In the genomic region with DNA sequence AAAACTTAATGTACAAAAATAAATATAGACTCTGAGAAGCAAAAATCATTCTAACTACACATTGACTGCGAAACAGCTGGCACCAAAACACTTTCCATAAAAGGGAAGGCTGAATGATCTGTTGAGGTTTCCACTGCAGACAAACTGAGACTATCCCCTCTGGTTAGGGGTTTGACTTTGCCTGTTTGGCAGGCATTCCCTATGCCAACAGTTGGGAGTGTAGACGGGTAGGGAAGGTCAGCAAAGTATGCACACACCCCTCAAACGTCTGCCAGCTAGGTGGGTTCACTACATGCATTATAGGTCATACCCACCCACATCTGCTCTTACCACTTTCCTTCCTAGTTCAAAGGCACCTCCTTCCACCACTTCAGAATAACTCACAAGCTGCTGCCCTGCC, we compare ENCODE assay signal across 23 cellular contexts. TPM values are rescaled to one million over a fixed set of nuclear protein-coding genes. Genes with fewer than 3 reads are reported as not detected.
"Had no signal": no experiment of that assay in that cellular context is flagged by ENCODE, and none has a peak within 500 bp of the region (broad histone marks: within the 10 kb centered on the region; RNA-seq: fewer than 3 reads in every experiment).

No MANE protein-coding gene starts in this region.

- H3K4me1 Mint-ChIP-seq: natural killer cell; neural progenitor cell; stimulated activated effector memory CD8-positive, alpha-beta T cell treated with anti-CD3 and anti-CD28 coated beads, Interleukin-12 subunit alpha, Interleukin-12 subunit beta, amount 100 ng/mL, for 72 hours had no signal

- H3K27ac Mint-ChIP-seq: natural killer cell; neural progenitor cell; stimulated activated effector memory CD8-positive, alpha-beta T cell treated with anti-CD3 and anti-CD28 coated beads, Interleukin-12 subunit alpha, Interleukin-12 subunit beta, amount 100 ng/mL, for 72 hours; type B pancreatic cell had no signal

- DNase-seq: cortex of kidney; dorsolateral prefrontal cortex; effector CD8-positive, alpha-beta T cell; heart right ventricle; hypothalamus; kidney glomerular epithelial cell; left ventricle myocardium inferior; natural killer cell; nucleus accumbens; ovary; stimulated activated CD4-positive, alpha-beta T cell treated with anti-CD3 and anti-CD28 coated beads, Interleukin-4, amount 100 ng/mL, for 1 hour; stimulated activated CD8-positive, alpha-beta memory T cell treated with anti-CD3 and anti-CD28 coated beads, Interleukin-4, amount 100 ng/mL, for 48 hours; stimulated activated naive CD8-positive, alpha-beta T cell treated with anti-CD3 and anti-CD28 coated beads, Interleukin-15, Interleukin-2, amounts not matched to agents 100 U/mL and 50 U/mL, for 24 hours; thyroid gland had no signal

- H3K9me3 Mint-ChIP-seq: natural killer cell; neural progenitor cell; stimulated activated effector memory CD8-positive, alpha-beta T cell treated with anti-CD3 and anti-CD28 coated beads, Interleukin-12 subunit alpha, Interleukin-12 subunit beta, amount 100 ng/mL, for 72 hours; type B pancreatic cell had no signal

- H3K36me3 Mint-ChIP-seq: natural killer cell, neural progenitor cell had no signal

- H3K27me3 Mint-ChIP-seq: type B pancreatic cell had no signal

- ATAC-seq: esophagus mucosa; heart right ventricle; natural killer cell; stimulated activated effector memory CD8-positive, alpha-beta T cell treated with anti-CD3 and anti-CD28 coated beads, Interleukin-12 subunit alpha, Interleukin-12 subunit beta, amount 100 ng/mL, for 72 hours; stimulated activated naive CD8-positive, alpha-beta T cell treated with anti-CD3 and anti-CD28 coated beads, Interleukin-15, Interleukin-2, amounts not matched to agents 100 U/mL and 50 U/mL, for 24 hours had no signal

- H3K4me3 Mint-ChIP-seq: natural killer cell; neural progenitor cell; stimulated activated effector memory CD8-positive, alpha-beta T cell treated with anti-CD3 and anti-CD28 coated beads, Interleukin-12 subunit alpha, Interleukin-12 subunit beta, amount 100 ng/mL, for 72 hours; type B pancreatic cell had no signal

RNA-seq across cellular contexts. Expression of a gene that starts 37.6 kb away (rescaled TPM):
- total RNA-seq: frontal cortex, glomerular endothelial cell, left ventricle myocardium inferior, mesenteric fat pad, mononuclear cell, natural killer cell, right atrium auricular region, thyroid gland had no signal
